In the genomic region with DNA sequence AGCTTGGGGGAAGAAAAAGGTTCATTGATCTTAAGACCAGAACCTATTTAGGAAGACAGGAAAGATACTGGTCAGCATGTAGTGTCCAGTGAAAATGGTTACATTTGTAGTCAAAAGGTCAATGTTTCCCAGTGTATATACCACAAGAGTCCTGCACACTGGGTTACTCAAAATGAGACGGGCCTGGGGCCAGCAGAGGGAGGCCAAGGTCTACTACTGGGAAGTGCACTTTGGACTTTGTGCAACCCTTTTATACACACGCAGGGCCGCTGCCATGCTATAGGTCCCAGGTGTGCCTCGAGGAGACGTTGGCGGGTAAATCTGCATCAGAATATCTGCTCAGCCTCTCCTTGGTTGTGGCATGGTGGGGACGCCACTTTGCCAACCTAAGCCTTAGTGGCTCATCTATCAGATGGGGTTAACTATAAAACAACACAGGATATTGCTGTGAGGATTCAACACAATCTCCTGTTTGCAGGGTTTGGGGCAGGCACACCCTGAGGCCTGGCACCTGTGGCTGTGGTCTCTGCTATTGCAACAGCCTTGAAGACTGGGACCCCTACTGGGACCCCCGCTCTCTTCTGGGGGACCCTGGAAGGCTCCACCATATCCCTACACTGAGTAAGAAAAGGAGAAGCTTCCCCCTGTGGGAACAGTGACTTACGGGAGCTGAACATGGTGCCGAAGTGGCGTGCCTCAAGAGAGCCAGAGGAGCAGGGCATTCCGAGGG, we compare ENCODE assay signal across 14 cellular contexts. TPM values are rescaled to one million over a fixed set of nuclear protein-coding genes. Genes with fewer than 3 reads are reported as not detected.
DNase-seq lines count a peak whose midpoint lies in the region; ATAC-seq and TF ChIP-seq lines count a peak whose summit lies in the region.
"Had no signal": no experiment of that assay in that cellular context is flagged by ENCODE, and none has a peak within 500 bp of the region (broad histone marks: within the 10 kb centered on the region; RNA-seq: fewer than 3 reads in every experiment).

No MANE protein-coding gene starts in this region.

- H3K4me1 Mint-ChIP-seq in Calu3 (ENCODE audit: low read depth, unreplicated experiment) (peaks cover 8% of the 10 kb centered on the region), endothelial cell (ENCODE audit: unreplicated experiment) (peaks cover 31% of the 10 kb centered on the region), nephron (peaks cover 15% of the 10 kb centered on the region)
- no peaks in the 10 kb centered on the region for H3K4me1 Mint-ChIP-seq in CD4-positive, alpha-beta T cell (ENCODE audit: low read depth)
- H3K4me1 Mint-ChIP-seq: activated T-helper 17 cell treated with anti-CD3 and anti-CD28 coated beads, Interleukin-2, amount 50 U/mL, for 72 hours had no signal

- H3K9me3 ChIP-seq in CD4-positive, alpha-beta T cell (ENCODE audit: control insufficient read depth, low read length) = peaks cover 13% of the 10 kb centered on the region

- H3K27me3 Mint-ChIP-seq in Calu3 (ENCODE audit: unreplicated experiment) (peaks cover 39% of the 10 kb centered on the region), endothelial cell (ENCODE audit: unreplicated experiment) (no peaks in the 10 kb centered on the region), nephron (ENCODE audit: low read depth) (peaks cover 3% of the 10 kb centered on the region)
- peaks cover 34% of the 10 kb centered on the region for H3K27me3 Mint-ChIP-seq in CD4-positive, alpha-beta T cell

- CTCF ChIA-PET in Calu3 (lab: Charles Lee) = no interaction called here
- CTCF ChIA-PET in CD4-positive, alpha-beta T cell (lab: Charles Lee) = no interaction called here

- H3K9me3 Mint-ChIP-seq in Calu3 (ENCODE audit: low read depth, unreplicated experiment) (no peaks in the 10 kb centered on the region), endothelial cell (ENCODE audit: unreplicated experiment) (no peaks in the 10 kb centered on the region), nephron (peaks cover 13% of the 10 kb centered on the region)
- H3K9me3 Mint-ChIP-seq in CD4-positive, alpha-beta T cell = no peaks in the 10 kb centered on the region
- H3K9me3 Mint-ChIP-seq: activated T-helper 17 cell treated with anti-CD3 and anti-CD28 coated beads, Interleukin-2, amount 50 U/mL, for 72 hours had no signal

- TF ChIP-seq CTCF in Calu3 (IDR thresholded peaks at IDR 0.05; ENCODE audit: unreplicated experiment) = peak; percentile 39
- TF ChIP-seq CTCF in endothelial cell (IDR thresholded peaks at IDR 0.05; ENCODE audit: unreplicated experiment) = no peak
- peak in 1 of 3 experiments; percentile 25 for TF ChIP-seq CTCF in nephron (IDR thresholded peaks at IDR 0.05; ENCODE audit: unreplicated experiment in 3 of 3)
- no peak for TF ChIP-seq CTCF in CD4-positive, alpha-beta T cell (IDR thresholded peaks at IDR 0.05)

- POLR2A ChIA-PET in CD4-positive, alpha-beta T cell (lab: Charles Lee) = no interaction called here

- H3K27me3 ChIP-seq in CD4-positive, alpha-beta T cell (ENCODE audit: control insufficient read depth, insufficient read depth, low read length) = peaks cover 10% of the 10 kb centered on the region
- H3K27me3 ChIP-seq: neural progenitor cell had no signal

- no peak overlapping the region for H3K27ac ChIP-seq in CD4-positive, alpha-beta T cell (ENCODE audit: low read depth, low read length)
- H3K27ac ChIP-seq: neural progenitor cell had no signal

- BruUV-seq in Calu3 (replicated peaks; lab: Mats Ljungman, UMichigan) = no TSS peak

- H3K27ac Mint-ChIP-seq in Calu3 (ENCODE audit: unreplicated experiment) (no peak overlapping the region), endothelial cell (ENCODE audit: unreplicated experiment) (peak overlapping the region; percentile 86), nephron (peak overlapping the region in 2 of 3 experiments; percentile 27 to 53)
- H3K27ac Mint-ChIP-seq in CD4-positive, alpha-beta T cell = no peak overlapping the region
- H3K27ac Mint-ChIP-seq: activated T-helper 17 cell treated with anti-CD3 and anti-CD28 coated beads, Interleukin-2, amount 50 U/mL, for 72 hours; neural progenitor cell had no signal

- H3K36me3 Mint-ChIP-seq in Calu3 (ENCODE audit: insufficient read depth, unreplicated experiment) = no peaks in the 10 kb centered on the region
- H3K36me3 Mint-ChIP-seq in endothelial cell (ENCODE audit: low read depth, unreplicated experiment) = peaks cover 2% of the 10 kb centered on the region
- no peaks in the 10 kb centered on the region for H3K36me3 Mint-ChIP-seq in nephron (ENCODE audit: low read depth)
- no peaks in the 10 kb centered on the region for H3K36me3 Mint-ChIP-seq in CD4-positive, alpha-beta T cell (ENCODE audit: low read depth)
- H3K36me3 Mint-ChIP-seq: CD4-positive, CD25-positive, alpha-beta regulatory T cell; neural progenitor cell had no signal

- intact Hi-C loops in Calu3 (cut with micrococcal nuclease; ENCODE audit: unreplicated experiment) = loop anchor here (1.0 kb wide), 2 partner anchors 138 to 196 kb away; no protein-coding TSS in a partner anchor
- intact Hi-C loops in CD4-positive, alpha-beta T cell (cut with DNase I, micrococcal nuclease) = no loop called here

- H3K4me3 Mint-ChIP-seq in Calu3 (ENCODE audit: low read depth, unreplicated experiment) (no peak overlapping the region), endothelial cell (ENCODE audit: unreplicated experiment) (no peak overlapping the region), nephron (peak overlapping the region in 1 of 3 experiments; percentile 12)
- H3K4me3 Mint-ChIP-seq in CD4-positive, alpha-beta T cell = no peak overlapping the region
- H3K4me3 Mint-ChIP-seq: activated T-helper 17 cell treated with anti-CD3 and anti-CD28 coated beads, Interleukin-2, amount 50 U/mL, for 72 hours; CD4-positive, CD25-positive, alpha-beta regulatory T cell; neural progenitor cell had no signal

- DNase-seq in Calu3 (peak; percentile 50), NCI-H526 (lab: John Stamatoyannopoulos, UW) (peak; percentile 60 to 90), endothelial cell (ENCODE audit: low spot score) (peak; percentile 38), NCI-H446 (lab: John Stamatoyannopoulos, UW) (no peak)
- DNase-seq in CD4-positive, alpha-beta T cell = no peak
- DNase-seq: activated CD4-positive, CD25-positive, alpha-beta regulatory T cell; CD4-positive, CD25-positive, alpha-beta regulatory T cell; esophagus squamous epithelium; NCI-H2081 had no signal

- ATAC-seq in CD4-positive, alpha-beta T cell (ENCODE audit: poor library complexity) = no peak
- ATAC-seq in GM21529 (IDR thresholded peaks at IDR 0.05; ENCODE audit: unreplicated experiment) (no peak), HG03354 (IDR thresholded peaks at IDR 0.05; ENCODE audit: poor library complexity, severe bottlenecking, unreplicated experiment) (no peak)
- ATAC-seq: activated T-helper 17 cell treated with anti-CD3 and anti-CD28 coated beads, Interleukin-2, amount 50 U/mL, for 72 hours had no signal

RNA-seq across cellular contexts. Expression of a gene that starts 19.7 kb away (rescaled TPM):
- total RNA-seq in Calu3 (2022) = 0.52 and 0.76 TPM in 2 replicates
- 0.31 TPM for total RNA-seq in endothelial cell (ENCODE audit: unreplicated experiment)
- not detected for total RNA-seq in CD4-positive, alpha-beta T cell
- total RNA-seq: activated T-helper 17 cell treated with anti-CD3 and anti-CD28 coated beads, Interleukin-2, amount 50 U/mL, for 72 hours; CD4-positive, CD25-positive, alpha-beta regulatory T cell; esophagus squamous epithelium had no signal

RNA-seq across cellular contexts. Expression of a gene that starts 33.9 kb away (rescaled TPM):
- total RNA-seq in Calu3 (2022) = 5.9 and 7.6 TPM in 2 replicates
- 117 TPM for total RNA-seq in endothelial cell (ENCODE audit: unreplicated experiment)
- 10 to 100 TPM; 47.6 to 55.1 TPM for total RNA-seq in CD4-positive, alpha-beta T cell

Comparison
In these comparisons a context has a peak if more than half of its experiments do, and no peak if none do; other contexts are left out.
1. DNase-seq: peak in Calu3 (single experiment), NCI-H526 (2 of 2) and endothelial cell (single experiment); none in CD4-positive, alpha-beta T cell (0 of 10) and NCI-H446 (0 of 2).
2. H3K27ac Mint-ChIP-seq: peak in endothelial cell (single experiment) and nephron (2 of 3); none in Calu3 (single experiment) and CD4-positive, alpha-beta T cell (single experiment).